In the genomic region with DNA sequence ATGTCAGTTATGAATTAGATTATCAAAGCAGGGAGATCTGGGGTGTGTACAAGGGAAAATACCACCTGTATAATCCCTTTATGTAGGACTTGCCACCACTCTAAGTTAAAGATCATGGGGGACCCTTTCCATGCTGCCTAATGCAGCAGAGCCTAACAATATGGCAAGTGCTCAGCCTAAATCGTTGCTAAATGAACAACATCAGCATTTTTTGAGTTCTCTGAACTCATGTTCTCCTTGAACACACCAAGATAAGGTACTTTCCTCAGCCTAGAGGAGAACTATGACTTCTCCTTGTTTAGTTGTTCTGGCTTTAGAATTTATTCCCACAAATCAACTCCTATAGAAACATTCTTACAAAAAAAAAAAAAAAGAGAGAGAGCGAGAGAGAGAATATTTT, we compare ENCODE assay signal across 33 cellular contexts.
"Had no signal": no experiment of that assay in that cellular context is flagged by ENCODE, and none has a peak within 500 bp of the region (broad histone marks: within the 10 kb centered on the region; RNA-seq: fewer than 3 reads in every experiment).

No MANE protein-coding gene starts in this region.

- ATAC-seq: activated CD8-positive, alpha-beta T cell treated with anti-CD3 and anti-CD28 coated beads for 36 hours; activated T-cell treated with anti-CD3 and anti-CD28 coated beads, Interleukin-2, amount 50 U/mL, for 72 hours; activated T-helper 17 cell treated with anti-CD3 and anti-CD28 coated beads, Interleukin-2, amount 50 U/mL, for 72 hours had no signal

- H3K4me2 ChIP-seq: PC-9 had no signal

- H3K27me3 ChIP-seq: MG63 had no signal

- H2AFZ ChIP-seq: PC-9 had no signal

- H3K36me3 ChIP-seq: MG63, WERI-Rb-1 had no signal

- H3K27ac ChIP-seq: PC-9, RWPE1, WERI-Rb-1 had no signal

- H3K9me3 ChIP-seq: MG63 had no signal

- H3K4me3 ChIP-seq: MG63, PC-9 had no signal

- DNase-seq: activated CD4-positive, alpha-beta T cell treated with anti-CD3 and anti-CD28 coated beads for 1 hour; activated CD4-positive, alpha-beta T cell treated with anti-CD3 and anti-CD28 coated beads for 48 hours; activated CD4-positive, alpha-beta T cell treated with anti-CD3 and anti-CD28 coated beads, Interleukin-2, amount 50 U/mL, for 4 hours; activated CD4-positive, CD25-positive, alpha-beta regulatory T cell; activated CD8-positive, alpha-beta T cell treated with anti-CD3 and anti-CD28 coated beads for 36 hours; activated effector memory CD4-positive, alpha-beta T cell treated with anti-CD3 and anti-CD28 coated beads, Interleukin-2, amount 50 U/mL, for 16 hours; activated naive CD4-positive, alpha-beta T cell; activated naive CD4-positive, alpha-beta T cell treated with anti-CD3 and anti-CD28 coated beads, Interleukin-2, amount 50 U/mL, for 16 hours; activated naive CD8-positive, alpha-beta T cell treated with anti-CD3 and anti-CD28 coated beads for 36 hours; activated T-cell treated with anti-CD3 and anti-CD28 coated beads, Interleukin-2, amount 50 U/mL, for 1 hour; activated T-cell treated with anti-CD3 and anti-CD28 coated beads, Interleukin-2, amount 50 U/mL, for 72 hours; amniotic stem cell; aorta; Karpas-422; KBM-7; MG63; MV-4-11; NCI-H1092; NCI-H1436 treated with DMSO at 0.1 percent for 48 hours; NCI-H187; NCI-H2029 treated with DMSO at 0.1 percent for 48 hours; NCI-H2171 treated with DMSO at 0.1 percent for 48 hours; NCI-H2227 treated with DMSO at 0.1 percent for 48 hours; NCI-H446; NCI-H510A treated with DMSO at 0.1 percent for 48 hours; NCI-H526 treated with DMSO at 0.1 percent for 48 hours; NCI-H774; PC-9; T1000; WERI-Rb-1 had no signal

- FAIRE-seq: RCC 7860 had no signal
